ENCODE assay signal across 8 cellular contexts in the genomic region with DNA sequence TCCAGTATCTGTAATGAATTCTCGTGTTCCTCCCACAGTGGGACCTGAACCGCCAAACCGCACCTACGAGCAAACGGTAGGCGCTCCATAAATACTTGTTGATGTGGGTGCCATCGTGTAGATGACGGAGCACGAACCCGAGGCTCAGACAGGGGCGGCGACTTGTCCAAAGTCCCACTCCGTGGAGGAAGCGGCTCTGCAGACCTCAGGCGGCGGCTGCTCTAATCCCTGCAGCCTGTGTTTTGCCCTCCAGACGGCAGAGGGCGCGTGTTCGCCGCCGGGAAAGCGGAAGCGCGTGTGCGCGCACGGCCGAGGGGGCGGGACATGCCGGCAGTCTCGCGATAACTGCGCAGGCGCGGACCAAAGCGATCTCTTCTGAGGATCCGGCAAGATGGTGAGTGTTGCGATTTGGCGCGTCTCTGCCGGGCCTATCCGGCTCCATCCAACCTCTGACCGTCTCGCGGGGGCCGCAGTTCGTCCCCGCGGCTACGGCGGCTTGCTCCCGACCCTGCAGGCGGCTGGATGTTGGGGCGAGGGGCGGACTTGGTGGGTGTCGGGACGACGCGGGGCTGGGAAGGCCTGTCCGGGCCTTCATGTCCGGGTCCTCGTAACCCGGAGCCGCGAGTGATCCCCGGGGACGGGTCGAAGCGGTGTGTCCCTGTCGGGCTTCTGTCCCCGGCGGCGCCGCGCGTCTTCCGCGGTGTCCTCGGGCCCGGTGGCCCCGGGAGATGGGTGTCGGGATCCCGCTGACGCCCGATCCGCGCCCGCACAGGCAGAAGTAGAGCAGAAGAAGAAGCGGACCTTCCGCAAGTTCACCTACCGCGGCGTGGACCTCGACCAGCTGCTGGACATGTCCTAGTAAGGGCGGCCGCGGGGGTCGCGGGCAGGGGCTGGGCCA. TPM values are rescaled to one million over a fixed set of nuclear protein-coding genes. Genes with fewer than 3 reads are reported as not detected.
DNase-seq lines count a peak whose midpoint lies in the region; TF ChIP-seq lines count a peak whose summit lies in the region.

TSS of gene RPS15 (plus strand) at position 362 of the 898 bp plus-strand sequence. CDS start at position 392, 30 bp downstream.

- peak within 1 kb of the TSS; percentile 100 for H3K27ac Mint-ChIP-seq in neural crest cell (ENCODE audit: unreplicated experiment)

- H3K4me1 Mint-ChIP-seq in neural crest cell = peaks cover 22% of the 10 kb centered on the region

- H3K36me3 ChIP-seq in ES-I3 (ENCODE audit: insufficient read depth, low read length) (peaks cover 16% of the 10 kb centered on the region), H7 (replicated peaks; ENCODE audit: control insufficient read depth, insufficient read depth, low read length) (peaks cover 21% of the 10 kb centered on the region), MM.1S (replicated peaks; ENCODE audit: insufficient read depth, low read length) (peaks cover 14% of the 10 kb centered on the region), stomach (peaks cover 53 to 69% (median 66%) of the 10 kb centered on the region in 4 donors)

- H3K9ac ChIP-seq in ES-I3 (ENCODE audit: low read depth, low read length) = peak within 1 kb of the TSS; percentile 87
- peak within 1 kb of the TSS; percentile 93 for H3K9ac ChIP-seq in MM.1S (ENCODE audit: low read length)

- peaks cover 67% of the 10 kb centered on the region for H3F3A ChIP-seq in MM.1S (ENCODE audit: insufficient read depth, low read length)

- peaks cover 22% of the 10 kb centered on the region for H4K20me1 ChIP-seq in MM.1S (ENCODE audit: insufficient read depth, low read length)

- TF ChIP-seq POLR2A in stomach (IDR thresholded peaks at IDR 0.05) = peak in 2 of 4 donors; percentile 58 to 82

- peak within 1 kb of the TSS; percentile 58; the same call in 1 of the 2 replicates for H3K27ac ChIP-seq in MM.1S (ENCODE audit: low read length)
- peak within 1 kb of the TSS; percentile 86 to 92 (median 90) for H3K27ac ChIP-seq in stomach

- DNase-seq in H7 (peak; percentile 98), MM.1S (peak; percentile 98), SIG-M5 (lab: John Stamatoyannopoulos, UW) (peak; percentile 40), fibroblast of the conjunctiva (ENCODE audit: low read depth) (peak; percentile 89), neural crest cell (ENCODE audit: low read depth, low spot score) (peak; percentile 95), stomach (peak; percentile 96)
- peak; percentile 98 for DNase-seq in activated effector memory CD4-positive, alpha-beta T cell treated with anti-CD3 and anti-CD28 coated beads, Interleukin-2, amount 50 U/mL, for 16 hours

- TF ChIP-seq CTCF in MM.1S (IDR thresholded peaks at IDR 0.05; ENCODE audit: low read length) (peak; percentile 98), neural crest cell (conservative IDR thresholded peaks at IDR 0.05) (peak; percentile 90), stomach (IDR thresholded peaks at IDR 0.05) (peak in 5 of 7 experiments; percentile 82 to 96 (median 93))

- TF ChIP-seq EP300 in stomach (IDR thresholded peaks at IDR 0.05) = no peak

- H3K4me1 ChIP-seq in ES-I3 (ENCODE audit: insufficient read depth, low read length) (peaks cover 2% of the 10 kb centered on the region; the same call in 1 of the 2 replicates), MM.1S (ENCODE audit: low read length) (peaks cover 36% of the 10 kb centered on the region), stomach (peaks cover 18 to 37% (median 25%) of the 10 kb centered on the region in 4 donors)

- H3K27me3 ChIP-seq in H7 (ENCODE audit: control insufficient read depth, insufficient read depth, low read length) = no peaks in the 10 kb centered on the region; the same call in 1 of the 2 replicates
- no peaks in the 10 kb centered on the region for H3K27me3 ChIP-seq in MM.1S (replicated peaks; ENCODE audit: insufficient read depth, low read length)
- no peaks in the 10 kb centered on the region for H3K27me3 ChIP-seq in stomach

- H3K9me2 ChIP-seq in MM.1S (replicated peaks; ENCODE audit: insufficient read depth, low read length) = no peaks in the 10 kb centered on the region

- H3K27me3 Mint-ChIP-seq in neural crest cell (ENCODE audit: low read depth) = peaks cover 12% of the 10 kb centered on the region

- H3K4me3 Mint-ChIP-seq in neural crest cell = peak within 1 kb of the TSS; percentile 98

- H3K4me2 ChIP-seq in MM.1S (ENCODE audit: low read depth, low read length) = peak within 1 kb of the TSS; percentile 56

- 1 to 2% (median 1%) methylated on average over 37 to 100 of the region's 100 CpGs for WGBS in stomach, 5 donors

- H2AFZ ChIP-seq in MM.1S (ENCODE audit: low read length) = peak within 1 kb of the TSS; percentile 20; the same call in 1 of the 2 replicates

- H3K4me3 ChIP-seq in H7 (ENCODE audit: insufficient read depth, low read depth, low read length) (peak within 1 kb of the TSS; percentile 99), MM.1S (ENCODE audit: low read length) (peak within 1 kb of the TSS; percentile 78), stomach (peak within 1 kb of the TSS; percentile 84 to 95 (median 87))

- no peaks in the 10 kb centered on the region for H3K9me3 Mint-ChIP-seq in neural crest cell

- H3K79me2 ChIP-seq in MM.1S (ENCODE audit: low read length) = peaks cover 42% of the 10 kb centered on the region

- H3K9me3 ChIP-seq in ES-I3 (ENCODE audit: control insufficient read depth, insufficient read depth, low read length) = no peaks in the 10 kb centered on the region
- H3K9me3 ChIP-seq in MM.1S (replicated peaks; ENCODE audit: insufficient read depth, low read length) = no peaks in the 10 kb centered on the region
- H3K9me3 ChIP-seq in stomach = no peaks in the 10 kb centered on the region

- H3K36me3 Mint-ChIP-seq in neural crest cell (ENCODE audit: low read depth) = peaks cover 29% of the 10 kb centered on the region

- intact Hi-C loops in stomach (cut with DNase I; ENCODE audit: low total_unique reads) = no loop called here

RNA-seq across cellular contexts. Expression of gene RPS15, which starts in this region (rescaled TPM):
- total RNA-seq in H7 (2014; rRNA removed; shearing (Covaris generic)) = 1,494 and 1,693 TPM in 2 replicates
- total RNA-seq in neural crest cell (1,578 and 1,580 TPM in 2 replicates), stomach (1,000 to 10,000 TPM in 4 of 5 donors, 100 to 1,000 TPM in 1; 428 to 2,471 (median 1,694) TPM)
- 1,000 to 10,000 TPM; 2,846 to 4,539 (median 3,866) TPM for polyA plus RNA-seq in stomach

Comparison
In these comparisons a context has a peak if more than half of its experiments do, and no peak if none do; other contexts are left out.
1. Peak in every context shown above with its lines: DNase-seq, H3K4me3 ChIP-seq and H3K27ac ChIP-seq.
2. DNase-seq: peak in every context shown above with its lines; median percentile 98 in H7; 98 in MM.1S; 98 in activated effector memory CD4-positive, alpha-beta T cell treated with anti-CD3 and anti-CD28 coated beads, Interleukin-2, amount 50 U/mL, for 16 hours; 96 in stomach; 95 in neural crest cell; 89 in fibroblast of the conjunctiva; 40 in SIG-M5.